In genomic region chr1:89358287-89358893, GRCh38 we compare ENCODE assay signal across 7 cellular contexts. TPM values are rescaled to one million over a fixed set of nuclear protein-coding genes. Genes with fewer than 3 reads are reported as not detected.
DNase-seq lines count a peak whose midpoint lies in the region; ATAC-seq, FAIRE-seq and TF ChIP-seq lines count a peak whose summit lies in the region.

No MANE protein-coding gene starts in this region.

- intact Hi-C loops in kidney (cut with DNase I): loop anchor here (10.0 kb wide), 1 partner anchor 354 kb away; no protein-coding TSS in a partner anchor

- FAIRE-seq in kidney (lab: Jason Lieb, UNC): peak; percentile 89

- no peak overlapping the region for H3K9ac ChIP-seq in kidney (ENCODE audit: low read length in 2 of 2)

- in situ Hi-C loops in GM13977 (cut with MboI; ENCODE audit: low pct_unique_long_range_greater_than_20kb, low sequenced_read_pairs, unreplicated experiment): no loop called here

- H3K4me3 ChIP-seq in cardiac fibroblast (replicated peaks in 1 of 2; ENCODE audit: low read depth in 2 of 2, low read length in 2 of 2) (no peak overlapping the region), kidney (ENCODE audit: low read length in 2 of 2) (no peak overlapping the region)

- H3K9me3 ChIP-seq in kidney (ENCODE audit: control insufficient read depth in 1 of 2, low read length in 2 of 2): no peaks in the 10 kb centered on the region

- H3K4me1 ChIP-seq in kidney (ENCODE audit: control insufficient read depth in 1 of 2, insufficient read depth in 1 of 2, low read depth in 1 of 2, low read length in 2 of 2): no peaks in the 10 kb centered on the region

- H3K27ac ChIP-seq in kidney (ENCODE audit: low read depth in 2 of 2, low read length in 2 of 2): no peak overlapping the region

- peak; percentile 60 for ATAC-seq in HG03039 (IDR thresholded peaks at IDR 0.05; ENCODE audit: unreplicated experiment)

- H3K36me3 ChIP-seq in kidney (ENCODE audit: control insufficient read depth in 1 of 2, insufficient read depth in 2 of 2, low read length in 2 of 2): no peaks in the 10 kb centered on the region

- DNase-seq in GM13977 (ENCODE audit: low spot score) (peak; percentile 54), NCI-H2227 treated with DMSO at 0.1 percent for 48 hours (lab: John Stamatoyannopoulos, UW) (peak; percentile 51), cardiac fibroblast (ENCODE audit: low read depth in 2 of 2) (peak; percentile 81), kidney (peak; percentile 82)
- DNase-seq in activated CD4-positive, CD25-positive, alpha-beta regulatory T cell (lab: John Stamatoyannopoulos, UW): peak; percentile 59 to 74 (median 68)
- peak; percentile 87 to 88 for DNase-seq in stimulated activated CD4-positive, alpha-beta T cell treated with anti-CD3 and anti-CD28 coated beads, Interleukin-2, amount 100 ng/mL, for 24 hours

- TF ChIP-seq CTCF in GM13977 (IDR thresholded peaks at IDR 0.05; ENCODE audit: extremely low read depth, insufficient read depth, missing control alignments) (peak; percentile 85), cardiac fibroblast (IDR thresholded peaks at IDR 0.05; ENCODE audit: low read depth, low read length) (peak; percentile 72), kidney (IDR thresholded peaks at IDR 0.05; ENCODE audit: borderline replicate concordance, extremely low read depth, insufficient read depth) (peak; percentile 88)

RNA-seq across cellular contexts. Expression of gene GBP6, which starts 5.5 kb away (rescaled TPM):
- not detected for total RNA-seq in kidney
- polyA plus RNA-seq in kidney (ENCODE audit: insufficient read depth, low read depth, low replicate concordance): not detected
